In genomic region chr1:94542088-94542671, GRCh38 we compare ENCODE assay signal across 8 cellular contexts. TPM values are rescaled to one million over a fixed set of nuclear protein-coding genes. Genes with fewer than 3 reads are reported as not detected.
DNase-seq lines count a peak whose midpoint lies in the region; ATAC-seq and TF ChIP-seq lines count a peak whose summit lies in the region.

No MANE protein-coding gene starts in this region.

- no peaks in the 10 kb centered on the region for H3K27me3 ChIP-seq in right atrium auricular region

- H3K4me1 ChIP-seq in right atrium auricular region: peaks cover 0 to 49% of the 10 kb centered on the region in 2 donors

- peaks cover 18% of the 10 kb centered on the region for H3K4me1 Mint-ChIP-seq in activated naive CD8-positive, alpha-beta T cell (ENCODE audit: low read depth)

- no peaks in the 10 kb centered on the region for H3K9me3 ChIP-seq in right atrium auricular region

- H3K4me3 Mint-ChIP-seq in activated naive CD8-positive, alpha-beta T cell: peak overlapping the region; percentile 86

- peak; percentile 29 for ATAC-seq in HG02798 (IDR thresholded peaks at IDR 0.05; ENCODE audit: poor library complexity, unreplicated experiment)

- no peaks in the 10 kb centered on the region for H3K36me3 ChIP-seq in right atrium auricular region

- TF ChIP-seq CTCF in GM12865 (IDR thresholded peaks at IDR 0.05; ENCODE audit: insufficient read depth, low read depth, low read length, missing control alignments): no peak
- no peak for TF ChIP-seq CTCF in right atrium auricular region (IDR thresholded peaks at IDR 0.05)
- no peak for TF ChIP-seq CTCF in retinal pigment epithelial cell (conservative IDR thresholded peaks at IDR 0.05; ENCODE audit: low read depth, low read length)

- peak overlapping the region; percentile 92 to 97 for H3K27ac ChIP-seq in right atrium auricular region

- peak; percentile 1 for DNase-seq in GM12865 (ENCODE audit: low read depth)
- DNase-seq in right atrium auricular region (ENCODE audit: low spot score): no peak
- no peak for DNase-seq in retinal pigment epithelial cell (ENCODE audit: low read depth)
- DNase-seq in H4 (ENCODE audit: low spot score): no peak
- no peak for DNase-seq in activated CD4-positive, alpha-beta T cell treated with anti-CD3 and anti-CD28 coated beads for 4 hours
- DNase-seq in NCI-H1105 treated with DMSO at 0.1 percent for 48 hours (lab: John Stamatoyannopoulos, UW): no peak

- H3K27me3 Mint-ChIP-seq in activated naive CD8-positive, alpha-beta T cell: peaks cover 36% of the 10 kb centered on the region

- H3K4me3 ChIP-seq in GM12865 (ENCODE audit: low read depth, low read length): peak overlapping the region; percentile 44
- H3K4me3 ChIP-seq in right atrium auricular region: peak overlapping the region; percentile 72 to 83
- H3K4me3 ChIP-seq in retinal pigment epithelial cell (ENCODE audit: low read length): peak overlapping the region; percentile 69

- no peaks in the 10 kb centered on the region for H3K36me3 Mint-ChIP-seq in activated naive CD8-positive, alpha-beta T cell

- no peak overlapping the region for H3K27ac Mint-ChIP-seq in activated naive CD8-positive, alpha-beta T cell

- no peaks in the 10 kb centered on the region for H3K9me3 Mint-ChIP-seq in activated naive CD8-positive, alpha-beta T cell (ENCODE audit: low read depth)

RNA-seq across cellular contexts. Expression of gene F3, which starts 0.6 kb away (rescaled TPM):
- 10 to 100 TPM; 25.6 to 29.5 TPM for total RNA-seq in right atrium auricular region
- 42.6 and 43.3 TPM in 2 replicates for total RNA-seq in H4 (2014; rRNA removed; shearing (Covaris generic))
